In the genomic region with DNA sequence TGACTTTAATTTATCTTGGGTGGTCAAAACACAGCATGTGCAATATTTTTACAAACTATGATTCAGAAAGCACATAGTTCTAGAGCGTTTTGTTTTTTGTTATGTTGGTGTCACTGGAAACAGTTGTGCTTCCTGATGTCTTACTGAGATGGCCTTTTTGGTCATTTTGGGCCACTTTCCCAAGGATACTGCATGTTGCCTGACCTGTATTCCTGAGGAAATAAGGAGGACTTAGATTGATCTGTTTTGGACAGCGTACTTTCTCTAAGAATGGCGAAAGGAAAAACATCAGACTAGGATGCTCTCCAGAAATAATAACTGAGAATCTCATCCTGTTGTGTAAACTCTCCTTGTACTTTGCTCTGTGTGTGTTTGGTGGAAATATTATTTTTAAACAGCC, we compare ENCODE assay signal across 19 cellular contexts.
DNase-seq lines count a peak whose midpoint lies in the region; ATAC-seq, FAIRE-seq and TF ChIP-seq lines count a peak whose summit lies in the region.
"Had no signal": no experiment of that assay in that cellular context is flagged by ENCODE, and none has a peak within 500 bp of the region (broad histone marks: within the 10 kb centered on the region; RNA-seq: fewer than 3 reads in every experiment).

No MANE protein-coding gene starts in this region.

- peak overlapping the region; percentile 68 to 78; a peak in 5 of 6 replicates for H3K27ac ChIP-seq in A549
- peak overlapping the region; percentile 62; the same call in 1 of the 2 replicates for H3K27ac ChIP-seq in SK-N-MC
- H3K27ac ChIP-seq: epithelial cell of prostate had no signal

- DNase-seq in A549 (ENCODE audit: low read depth in 1 of 2, low spot score in 1 of 2) (no peak), SK-N-MC (ENCODE audit: low read depth, low spot score) (no peak), NOMO-1 (lab: John Stamatoyannopoulos, UW; ENCODE audit: unreplicated experiment in 2 of 2) (no peak)
- DNase-seq in activated CD4-positive, alpha-beta T cell treated with anti-CD3 and anti-CD28 coated beads, Interleukin-2, amount 50 U/mL, for 48 hours, result no peak
- DNase-seq in stimulated activated naive CD8-positive, alpha-beta T cell treated with anti-CD3 and anti-CD28 coated beads, Interleukin-15, Interleukin-2, amounts not matched to agents 100 U/mL and 50 U/mL, for 24 hours, result no peak
- no peak for DNase-seq in activated CD4-positive, alpha-beta memory T cell treated with anti-CD3 and anti-CD28 coated beads, Interleukin-2, amount 10 ng/mL, durations not matched to agents 7 days and 5 days
- DNase-seq: activated CD4-positive, alpha-beta T cell treated with anti-CD3 and anti-CD28 coated beads for 4 hours; activated effector memory CD4-positive, alpha-beta T cell treated with anti-CD3 and anti-CD28 coated beads, Interleukin-2, amount 50 U/mL, for 16 hours; DMS153; mammary epithelial cell; naive thymus-derived CD4-positive, alpha-beta T cell; NCI-H187 treated with DMSO at 0.1 percent for 48 hours; NCI-H446; stimulated activated naive CD4-positive, alpha-beta T cell treated with Interleukin-2 at 50 U/mL for 16 hours; trophoblast cell had no signal

- H3K9ac ChIP-seq in SK-N-MC (ENCODE audit: insufficient read length), result no peak overlapping the region

- peak overlapping the region in 2 of 3 experiments; percentile 70 to 86 for H3K4me3 Mint-ChIP-seq in nephron
- no peak overlapping the region for H3K4me3 Mint-ChIP-seq in activated CD4-positive, alpha-beta memory T cell treated with anti-CD3 and anti-CD28 coated beads, Interleukin-2, amount 10 ng/mL, durations not matched to agents 7 days and 5 days
- H3K4me3 Mint-ChIP-seq: naive thymus-derived CD4-positive, alpha-beta T cell had no signal

- peak overlapping the region; percentile 85 to 96 (median 96) for H3K27ac Mint-ChIP-seq in nephron
- H3K27ac Mint-ChIP-seq in activated CD4-positive, alpha-beta memory T cell treated with anti-CD3 and anti-CD28 coated beads, Interleukin-2, amount 10 ng/mL, durations not matched to agents 7 days and 5 days, result no peak overlapping the region
- H3K27ac Mint-ChIP-seq: naive thymus-derived CD4-positive, alpha-beta T cell had no signal

- H3K4me2 ChIP-seq in A549, result peak overlapping the region; percentile 66

- POLR2A ChIA-PET in A549 (lab: Yijun Ruan, JAX), result no interaction called here
- POLR2A ChIA-PET in activated CD4-positive, alpha-beta memory T cell treated with anti-CD3 and anti-CD28 coated beads, Interleukin-2, amount 10 ng/mL, durations not matched to agents 7 days and 5 days (lab: Charles Lee), result no interaction called here

- H3K4me1 Mint-ChIP-seq in nephron, result peaks cover 50% of the 10 kb centered on the region
- no peaks in the 10 kb centered on the region for H3K4me1 Mint-ChIP-seq in activated CD4-positive, alpha-beta memory T cell treated with anti-CD3 and anti-CD28 coated beads, Interleukin-2, amount 10 ng/mL, durations not matched to agents 7 days and 5 days

- H3K4me3 ChIP-seq in A549, result no peak overlapping the region
- H3K4me3 ChIP-seq in SK-N-MC, result no peak overlapping the region
- H3K4me3 ChIP-seq: coronary artery had no signal

- CTCF ChIA-PET in A549 (lab: Yijun Ruan, JAX), result no interaction called here
- CTCF ChIA-PET in activated CD4-positive, alpha-beta memory T cell treated with anti-CD3 and anti-CD28 coated beads, Interleukin-2, amount 10 ng/mL, durations not matched to agents 7 days and 5 days (lab: Charles Lee), result no interaction called here

- TF ChIP-seq EP300 in A549 (IDR thresholded peaks at IDR 0.05), result no peak

- H3K9me3 ChIP-seq in A549 (no peaks in the 10 kb centered on the region), SK-N-MC (ENCODE audit: low read depth, low read length) (no peaks in the 10 kb centered on the region)

- H3K36me3 ChIP-seq in SK-N-MC (ENCODE audit: insufficient read depth, low read length), result no peaks in the 10 kb centered on the region

- ATAC-seq in A549, result peak in 1 of 2 experiments; percentile 48; a peak in 3 of 6 replicates
- no peak for ATAC-seq in stimulated activated naive CD8-positive, alpha-beta T cell treated with anti-CD3 and anti-CD28 coated beads, Interleukin-15, Interleukin-2, amounts not matched to agents 100 U/mL and 50 U/mL, for 24 hours
- ATAC-seq: naive thymus-derived CD4-positive, alpha-beta T cell had no signal

- no peaks in the 10 kb centered on the region for H3K36me3 Mint-ChIP-seq in nephron (ENCODE audit: low read depth)
- no peaks in the 10 kb centered on the region for H3K36me3 Mint-ChIP-seq in activated CD4-positive, alpha-beta memory T cell treated with anti-CD3 and anti-CD28 coated beads, Interleukin-2, amount 10 ng/mL, durations not matched to agents 7 days and 5 days (ENCODE audit: low read depth)
- H3K36me3 Mint-ChIP-seq: naive thymus-derived CD4-positive, alpha-beta T cell had no signal

- H3K9me3 Mint-ChIP-seq in nephron, result no peaks in the 10 kb centered on the region
- H3K9me3 Mint-ChIP-seq in activated CD4-positive, alpha-beta memory T cell treated with anti-CD3 and anti-CD28 coated beads, Interleukin-2, amount 10 ng/mL, durations not matched to agents 7 days and 5 days, result no peaks in the 10 kb centered on the region
- H3K9me3 Mint-ChIP-seq: naive thymus-derived CD4-positive, alpha-beta T cell had no signal

- no peaks in the 10 kb centered on the region for H3K27me3 Mint-ChIP-seq in nephron (ENCODE audit: low read depth)
- H3K27me3 Mint-ChIP-seq in activated CD4-positive, alpha-beta memory T cell treated with anti-CD3 and anti-CD28 coated beads, Interleukin-2, amount 10 ng/mL, durations not matched to agents 7 days and 5 days, result peaks cover 3% of the 10 kb centered on the region

- no peak for TF ChIP-seq POLR2A in A549 (IDR thresholded peaks at IDR 0.05; ENCODE audit: low read length)

- TF ChIP-seq RAD21 in A549 (conservative IDR thresholded peaks at IDR 0.05 in 1 of 2, IDR thresholded peaks at IDR 0.05 in 1 of 2), result no peak

- no peak for FAIRE-seq in A549 (lab: Jason Lieb, UNC)
- peak; percentile 85 for FAIRE-seq in endometrium (lab: Jason Lieb, UNC)

- 55% methylated on average over 3 of the region's 3 CpGs for WGBS in A549 (ENCODE audit: missing lambda C conversion rate)

- peaks cover 24% of the 10 kb centered on the region for H3K4me1 ChIP-seq in A549

- TF ChIP-seq CTCF in A549 (IDR thresholded peaks at IDR 0.05), result no peak
- TF ChIP-seq CTCF in nephron (IDR thresholded peaks at IDR 0.05; ENCODE audit: unreplicated experiment in 3 of 3), result no peak

TF ChIP-seq in A549, 52 proteins besides CTCF, POLR2A, EP300 and RAD21:
- no peak for TF ChIP-seq CHD4 (IDR thresholded peaks at IDR 0.05; ENCODE audit: borderline replicate concordance)
- TF ChIP-seq RFX5 (IDR thresholded peaks at IDR 0.05), result no peak
- TF ChIP-seq HOXA7 (CRISPR knock-in tag; IDR thresholded peaks at IDR 0.05), result no peak
- TF ChIP-seq, protein P1, sequence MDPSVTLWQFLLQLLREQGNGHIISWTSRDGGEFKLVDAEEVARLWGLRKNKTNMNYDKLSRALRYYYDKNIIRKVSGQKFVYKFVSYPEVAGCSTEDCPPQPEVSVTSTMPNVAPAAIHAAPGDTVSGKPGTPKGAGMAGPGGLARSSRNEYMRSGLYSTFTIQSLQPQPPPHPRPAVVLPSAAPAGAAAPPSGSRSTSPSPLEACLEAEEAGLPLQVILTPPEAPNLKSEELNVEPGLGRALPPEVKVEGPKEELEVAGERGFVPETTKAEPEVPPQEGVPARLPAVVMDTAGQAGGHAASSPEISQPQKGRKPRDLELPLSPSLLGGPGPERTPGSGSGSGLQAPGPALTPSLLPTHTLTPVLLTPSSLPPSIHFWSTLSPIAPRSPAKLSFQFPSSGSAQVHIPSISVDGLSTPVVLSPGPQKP (IDR thresholded peaks at IDR 0.05; ENCODE audit: low read depth, low read length), result no peak
- TF ChIP-seq, protein P2, sequence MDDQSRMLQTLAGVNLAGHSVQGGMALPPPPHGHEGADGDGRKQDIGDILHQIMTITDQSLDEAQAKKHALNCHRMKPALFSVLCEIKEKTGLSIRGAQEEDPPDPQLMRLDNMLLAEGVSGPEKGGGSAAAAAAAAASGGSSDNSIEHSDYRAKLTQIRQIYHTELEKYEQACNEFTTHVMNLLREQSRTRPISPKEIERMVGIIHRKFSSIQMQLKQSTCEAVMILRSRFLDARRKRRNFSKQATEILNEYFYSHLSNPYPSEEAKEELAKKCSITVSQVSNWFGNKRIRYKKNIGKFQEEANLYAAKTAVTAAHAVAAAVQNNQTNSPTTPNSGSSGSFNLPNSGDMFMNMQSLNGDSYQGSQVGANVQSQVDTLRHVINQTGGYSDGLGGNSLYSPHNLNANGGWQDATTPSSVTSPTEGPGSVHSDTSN (IDR thresholded peaks at IDR 0.05), result no peak
- TF ChIP-seq, protein P3, sequence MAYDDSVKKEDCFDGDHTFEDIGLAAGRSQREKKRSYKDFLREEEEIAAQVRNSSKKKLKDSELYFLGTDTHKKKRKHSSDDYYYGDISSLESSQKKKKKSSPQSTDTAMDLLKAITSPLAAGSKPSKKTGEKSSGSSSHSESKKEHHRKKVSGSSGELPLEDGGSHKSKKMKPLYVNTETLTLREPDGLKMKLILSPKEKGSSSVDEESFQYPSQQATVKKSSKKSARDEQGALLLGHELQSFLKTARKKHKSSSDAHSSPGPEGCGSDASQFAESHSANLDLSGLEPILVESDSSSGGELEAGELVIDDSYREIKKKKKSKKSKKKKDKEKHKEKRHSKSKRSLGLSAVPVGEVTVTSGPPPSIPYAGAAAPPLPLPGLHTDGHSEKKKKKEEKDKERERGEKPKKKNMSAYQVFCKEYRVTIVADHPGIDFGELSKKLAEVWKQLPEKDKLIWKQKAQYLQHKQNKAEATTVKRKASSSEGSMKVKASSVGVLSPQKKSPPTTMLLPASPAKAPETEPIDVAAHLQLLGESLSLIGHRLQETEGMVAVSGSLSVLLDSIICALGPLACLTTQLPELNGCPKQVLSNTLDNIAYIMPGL (CRISPR knock-in tag; IDR thresholded peaks at IDR 0.05; ENCODE audit: borderline replicate concordance), result no peak
- no peak for TF ChIP-seq RARB (CRISPR knock-in tag; IDR thresholded peaks at IDR 0.05)
